Comparison of ENCODE assay signal across 8 cellular contexts in genomic region chr14:103547455-103547940, GRCh38.
"Had no signal": no experiment of that assay in that cellular context is flagged by ENCODE, and none has a peak within 500 bp of the region (broad histone marks: within the 10 kb centered on the region; RNA-seq: fewer than 3 reads in every experiment).

No MANE protein-coding gene starts in this region.

- H3K4me3 ChIP-seq: coronary artery, suprapubic skin, transverse colon, uterus had no signal

- H3K27ac ChIP-seq: brain microvascular endothelial cell, coronary artery, suprapubic skin, uterus had no signal

- H3K27me3 ChIP-seq: brain microvascular endothelial cell, suprapubic skin, transverse colon, uterus had no signal

- FAIRE-seq: endometrium, frontal cortex had no signal

- H3K9me3 ChIP-seq: suprapubic skin, transverse colon, uterus had no signal

- H3K36me3 ChIP-seq: brain microvascular endothelial cell, suprapubic skin, transverse colon, uterus had no signal

- DNase-seq: kidney glomerular epithelial cell had no signal
